Comparison of ENCODE assay signal across 29 cellular contexts in genomic region chr1:217703326-217703725, GRCh38.
"Had no signal": no experiment of that assay in that cellular context is flagged by ENCODE, and none has a peak within 500 bp of the region (broad histone marks: within the 10 kb centered on the region; RNA-seq: fewer than 3 reads in every experiment).

No MANE protein-coding gene starts in this region.

- H3K9me3 Mint-ChIP-seq: effector memory CD8-positive, alpha-beta T cell had no signal

- H3K4me3 ChIP-seq: colonic mucosa, coronary artery, dorsolateral prefrontal cortex, esophagus muscularis mucosa, esophagus squamous epithelium, gastrocnemius medialis, gastroesophageal sphincter, heart left ventricle, heart right ventricle had no signal

- FAIRE-seq: colon, endometrium, endothelial cell of umbilical vein, frontal cortex had no signal

- H3K27me3 Mint-ChIP-seq: dendritic cell treated with granulocyte-macrophage colony-stimulating factor and Interleukin-4, amounts not matched to agents 40 ng/mL and 50 ng/mL, for 4 days; effector memory CD8-positive, alpha-beta T cell had no signal

- H3K4me3 Mint-ChIP-seq: dendritic cell treated with granulocyte-macrophage colony-stimulating factor and Interleukin-4, amounts not matched to agents 40 ng/mL and 50 ng/mL, for 4 days; effector memory CD8-positive, alpha-beta T cell; endodermal cell had no signal

- H3K36me3 ChIP-seq: colonic mucosa, esophagus muscularis mucosa, esophagus squamous epithelium, gastrocnemius medialis, gastroesophageal sphincter, heart left ventricle, heart right ventricle had no signal

- ATAC-seq: effector memory CD8-positive, alpha-beta T cell; esophagus mucosa; foreskin keratinocyte; gastrocnemius medialis; gastroesophageal sphincter; heart left ventricle; heart right ventricle had no signal

- H3K27ac Mint-ChIP-seq: dendritic cell treated with granulocyte-macrophage colony-stimulating factor and Interleukin-4, amounts not matched to agents 40 ng/mL and 50 ng/mL, for 4 days; effector memory CD8-positive, alpha-beta T cell; endodermal cell had no signal

- H3K9me3 ChIP-seq: colonic mucosa, esophagus muscularis mucosa, esophagus squamous epithelium, gastrocnemius medialis, gastroesophageal sphincter had no signal

- H3K27ac ChIP-seq: colonic mucosa, coronary artery, dorsolateral prefrontal cortex, epithelial cell of prostate, esophagus muscularis mucosa, esophagus squamous epithelium, foreskin keratinocyte, gastrocnemius medialis, gastroesophageal sphincter, heart left ventricle, heart right ventricle had no signal

- H3K27me3 ChIP-seq: colonic mucosa, dorsolateral prefrontal cortex, esophagus muscularis mucosa, esophagus squamous epithelium, foreskin keratinocyte, gastrocnemius medialis, gastroesophageal sphincter, heart left ventricle, heart right ventricle had no signal

- H3K4me1 Mint-ChIP-seq: endodermal cell had no signal

- DNase-seq: colonic mucosa; cortex of kidney; dermis blood vessel endothelial cell; dorsolateral prefrontal cortex; effector CD4-positive, alpha-beta T cell; effector CD8-positive, alpha-beta T cell; effector memory CD4-positive, alpha-beta T cell; effector memory CD8-positive, alpha-beta T cell; endodermal cell; erythroblast; esophagus squamous epithelium; foreskin fibroblast; foreskin keratinocyte; foreskin melanocyte; gastrocnemius medialis; glutamatergic neuron; head of caudate nucleus; heart left ventricle; heart right ventricle had no signal

- H3K4me1 ChIP-seq: colonic mucosa, esophagus muscularis mucosa, esophagus squamous epithelium, foreskin keratinocyte, gastrocnemius medialis, gastroesophageal sphincter, heart left ventricle, heart right ventricle had no signal
